Comparison of ENCODE assay signal across 19 cellular contexts in the genomic region with DNA sequence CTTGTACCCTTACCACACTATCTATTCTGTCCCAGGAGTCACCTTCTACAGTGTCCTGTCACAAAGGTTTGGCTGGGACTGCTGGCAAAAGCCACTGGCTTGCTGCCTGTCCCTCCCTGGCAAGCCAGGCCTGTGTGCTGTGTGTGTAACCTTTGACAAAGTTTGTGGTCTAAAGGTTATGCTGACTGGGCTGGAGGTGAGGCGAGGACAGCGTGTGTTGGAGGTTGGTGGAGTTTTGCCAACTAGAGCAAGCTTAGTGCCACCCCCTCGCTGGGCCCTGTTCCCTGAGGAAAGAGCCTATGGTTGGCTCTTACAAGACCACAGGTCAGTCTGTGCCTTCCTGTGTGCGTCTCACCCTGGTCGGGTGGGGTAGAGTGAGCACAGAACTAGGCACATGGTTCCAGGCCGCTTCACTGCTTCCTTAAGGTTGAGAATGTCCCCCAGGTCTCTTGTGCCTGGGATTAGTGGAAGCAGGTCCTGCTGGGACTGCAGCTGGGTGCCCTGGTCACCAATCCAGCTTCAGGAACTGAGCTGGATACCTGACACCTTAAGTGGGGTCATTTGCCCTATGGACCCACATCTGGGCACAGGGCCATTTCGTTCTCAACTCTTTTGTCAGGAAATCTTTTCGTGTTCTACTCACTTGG.
DNase-seq lines count a peak whose midpoint lies in the region; ATAC-seq and TF ChIP-seq lines count a peak whose summit lies in the region.
"Had no signal": no experiment of that assay in that cellular context is flagged by ENCODE, and none has a peak within 500 bp of the region (broad histone marks: within the 10 kb centered on the region; RNA-seq: fewer than 3 reads in every experiment).

No MANE protein-coding gene starts in this region.

- no peak overlapping the region for H3K4ac ChIP-seq in neuronal stem cell (ENCODE audit: low read length)

- H3K4me1 Mint-ChIP-seq in MCF 10A (ENCODE audit: insufficient read depth, unreplicated experiment): peaks cover 11% of the 10 kb centered on the region

- H3K9me3 ChIP-seq in mammary epithelial cell (replicated peaks; ENCODE audit: insufficient read depth, low read length) (no peaks in the 10 kb centered on the region), heart right ventricle (no peaks in the 10 kb centered on the region), neuronal stem cell (replicated peaks in 1 of 2; ENCODE audit: control insufficient read depth in 2 of 2, insufficient read depth in 1 of 2, low read depth in 1 of 2, low read length in 2 of 2) (no peaks in the 10 kb centered on the region), upper lobe of right lung (no peaks in the 10 kb centered on the region), BE2C (no peaks in the 10 kb centered on the region)
- H3K9me3 ChIP-seq: MG63, tibial artery had no signal

- H2BK120ac ChIP-seq in neuronal stem cell (ENCODE audit: low read depth, low read length): no peak overlapping the region

- H3K27me3 ChIP-seq in mammary epithelial cell (ENCODE audit: insufficient read depth, low read length): no peaks in the 10 kb centered on the region
- H3K27me3 ChIP-seq in heart right ventricle: no peaks in the 10 kb centered on the region
- H3K27me3 ChIP-seq in neuronal stem cell (ENCODE audit: control insufficient read depth in 3 of 3, insufficient read depth in 3 of 3, low read depth in 1 of 3, low read length in 3 of 3): no peaks in the 10 kb centered on the region
- no peaks in the 10 kb centered on the region for H3K27me3 ChIP-seq in upper lobe of right lung
- H3K27me3 ChIP-seq in BE2C: no peaks in the 10 kb centered on the region
- H3K27me3 ChIP-seq: MG63 had no signal

- intact Hi-C loops in MCF 10A (cut with micrococcal nuclease) (no loop called here), mammary epithelial cell (cut with micrococcal nuclease) (no loop called here), heart right ventricle (cut with DNase I) (loop anchor here in 5 of 10 donors (5.0 to 10.0 kb wide), 6 partner anchors 82 to 155 kb away; partner anchors contain the start of gene GADD45G (in 2 of the 5)), upper lobe of right lung (cut with DNase I) (no loop called here)

- no peaks in the 10 kb centered on the region for H4K20me1 ChIP-seq in mammary epithelial cell (ENCODE audit: insufficient read depth, low read length)

- H3K79me1 ChIP-seq in neuronal stem cell (ENCODE audit: low read depth, low read length): no peaks in the 10 kb centered on the region

- H3K9me3 Mint-ChIP-seq in MCF 10A (ENCODE audit: unreplicated experiment): no peaks in the 10 kb centered on the region
- H3K9me3 Mint-ChIP-seq: activated CD4-positive, alpha-beta T cell treated with anti-CD3 and anti-CD28 coated beads, Interleukin-2, amount 10 ng/mL, durations not matched to agents 7 days and 5 days; CD4-positive, CD25-positive, alpha-beta regulatory T cell had no signal

- no peak overlapping the region for H3K27ac Mint-ChIP-seq in MCF 10A (ENCODE audit: low read depth, unreplicated experiment)
- H3K27ac Mint-ChIP-seq: activated CD4-positive, alpha-beta T cell treated with anti-CD3 and anti-CD28 coated beads, Interleukin-2, amount 10 ng/mL, durations not matched to agents 7 days and 5 days had no signal

- H3K36me3 ChIP-seq in mammary epithelial cell (ENCODE audit: insufficient read depth, low read length) (no peaks in the 10 kb centered on the region), heart right ventricle (no peaks in the 10 kb centered on the region), neuronal stem cell (replicated peaks in 1 of 2; ENCODE audit: control insufficient read depth in 2 of 2, insufficient read depth in 2 of 2, low read length in 2 of 2) (no peaks in the 10 kb centered on the region), upper lobe of right lung (no peaks in the 10 kb centered on the region), BE2C (no peaks in the 10 kb centered on the region)
- H3K36me3 ChIP-seq: MG63, tibial artery had no signal

- H3K27me3 Mint-ChIP-seq in MCF 10A (ENCODE audit: insufficient read depth, unreplicated experiment): no peaks in the 10 kb centered on the region
- H3K27me3 Mint-ChIP-seq: CD4-positive, CD25-positive, alpha-beta regulatory T cell had no signal

- no peak overlapping the region for H4K91ac ChIP-seq in neuronal stem cell (ENCODE audit: low read depth, low read length, poor library complexity)

- no peak for TF ChIP-seq CTCF in MCF 10A (IDR thresholded peaks at IDR 0.05; ENCODE audit: unreplicated experiment)
- TF ChIP-seq CTCF in mammary epithelial cell (conservative IDR thresholded peaks at IDR 0.05 in 1 of 2, IDR thresholded peaks at IDR 0.05 in 1 of 2; ENCODE audit: extremely low read depth in 1 of 2, insufficient read depth in 1 of 2, low read depth in 1 of 2, low read length in 2 of 2): no peak
- TF ChIP-seq CTCF in heart right ventricle (IDR thresholded peaks at IDR 0.05): no peak
- TF ChIP-seq CTCF in upper lobe of right lung (IDR thresholded peaks at IDR 0.05): no peak
- no peak for TF ChIP-seq CTCF in BE2C (IDR thresholded peaks at IDR 0.05; ENCODE audit: low read depth, low read length)

- peak overlapping the region; percentile 40 for H2BK5ac ChIP-seq in neuronal stem cell (ENCODE audit: low read length)

- CTCF ChIA-PET in MCF 10A (lab: Yijun Ruan, JAX): interaction anchor here (0.7 to 0.9 kb wide), 3 partner anchors 13 to 213 kb away, joined by 3 read pairs; no protein-coding TSS in a partner anchor
- CTCF ChIA-PET in mammary epithelial cell (lab: Charles Lee; ENCODE audit: low non-redundant PET): no interaction called here

- in situ Hi-C loops in mammary epithelial cell (cut with MboI; ENCODE audit: low sequenced_read_pairs in 2 of 2): no loop called here

- POLR2A ChIA-PET in MCF 10A (lab: Yijun Ruan, JAX): interaction anchor here (0.8 kb wide), 1 partner anchor 34 kb away, joined by 3 read pairs; no protein-coding TSS in a partner anchor

- H3K4me2 ChIP-seq in mammary epithelial cell (ENCODE audit: insufficient read depth, low read depth, low read length) (no peak overlapping the region), neuronal stem cell (ENCODE audit: insufficient read depth, low read length, poor library complexity, severe bottlenecking) (no peak overlapping the region)

- H3K4me1 ChIP-seq in mammary epithelial cell (ENCODE audit: insufficient read depth, low read length): no peaks in the 10 kb centered on the region
- H3K4me1 ChIP-seq in heart right ventricle: peaks cover 0 to 21% (median 8%) of the 10 kb centered on the region in 9 donors
- no peaks in the 10 kb centered on the region for H3K4me1 ChIP-seq in neuronal stem cell (ENCODE audit: control insufficient read depth in 2 of 2, insufficient read depth in 1 of 2, low read depth in 1 of 2, low read length in 2 of 2)
- no peaks in the 10 kb centered on the region for H3K4me1 ChIP-seq in upper lobe of right lung
- peaks cover 26% of the 10 kb centered on the region for H3K4me1 ChIP-seq in BE2C

- peak overlapping the region; percentile 55 for H3K18ac ChIP-seq in neuronal stem cell (ENCODE audit: low read length)

- peak; percentile 25 for DNase-seq in MCF 10A (ENCODE audit: unreplicated experiment)
- no peak for DNase-seq in mammary epithelial cell
- peak; percentile 64 to 65 for DNase-seq in heart right ventricle
- no peak for DNase-seq in neuronal stem cell (ENCODE audit: low spot score)
- DNase-seq in upper lobe of right lung: no peak
- no peak for DNase-seq in kidney glomerular epithelial cell (lab: John Stamatoyannopoulos, UW)
- DNase-seq in BE2C: no peak
- DNase-seq: activated CD4-positive, alpha-beta T cell treated with anti-CD3 and anti-CD28 coated beads, Interleukin-2, amount 10 ng/mL, durations not matched to agents 7 days and 5 days; activated naive CD4-positive, alpha-beta T cell treated with Interleukin-2 at 50 U/mL for 16 hours; CD4-positive, CD25-positive, alpha-beta regulatory T cell; hypothalamus; MG63; NCI-H1436 treated with DMSO at 0.1 percent for 48 hours; NCI-H2227 treated with DMSO at 0.1 percent for 48 hours; occipital lobe; stimulated activated CD8-positive, alpha-beta memory T cell treated with anti-CD3 and anti-CD28 coated beads, Interleukin-4, amount 100 ng/mL, for 48 hours; tibial artery had no signal

- no peak overlapping the region for H3K27ac ChIP-seq in mammary epithelial cell (ENCODE audit: insufficient read depth, low read depth, low read length)
- H3K27ac ChIP-seq in heart right ventricle: no peak overlapping the region
- no peak overlapping the region for H3K27ac ChIP-seq in neuronal stem cell (replicated peaks; ENCODE audit: low read length)
- no peak overlapping the region for H3K27ac ChIP-seq in upper lobe of right lung
- H3K27ac ChIP-seq: skin epidermis, tibial artery had no signal

- peak; percentile 87 to 97 (median 94) for ATAC-seq in heart right ventricle
- peak; percentile 45 for ATAC-seq in upper lobe of right lung
- no peak for ATAC-seq in HG03097 (IDR thresholded peaks at IDR 0.05; ENCODE audit: low FRiP score, unreplicated experiment)

- dilution Hi-C loops in mammary epithelial cell (cut with HindIII; ENCODE audit: low sequenced_read_pairs): loop anchor here (5.0 kb wide), 1 partner anchor 55 kb away; no protein-coding TSS in a partner anchor

- 3% methylated on average over 3 of the region's 8 CpGs for WGBS in mammary epithelial cell (ENCODE audit: low coverage, missing lambda C conversion rate)
- 66 to 67% methylated on average over 8 of the region's 8 CpGs for WGBS in heart right ventricle, 2 donors
- no CpG with 5 or more reads among the region's 8 CpGs for WGBS in neuronal stem cell (ENCODE audit: extremely low coverage in 2 of 2, insufficient read length in 2 of 2, insufficient replicate concordance in 1 of 2), 2 donors

- H3K4me3 ChIP-seq in mammary epithelial cell (replicated peaks in 1 of 3; ENCODE audit: insufficient read depth in 1 of 3, low read depth in 2 of 3, low read length in 3 of 3): no peak overlapping the region
- no peak overlapping the region for H3K4me3 ChIP-seq in heart right ventricle
- no peak overlapping the region for H3K4me3 ChIP-seq in neuronal stem cell (ENCODE audit: low read length in 2 of 2)
- no peak overlapping the region for H3K4me3 ChIP-seq in upper lobe of right lung
- H3K4me3 ChIP-seq in BE2C (ENCODE audit: low read depth, low read length): no peak overlapping the region
- H3K4me3 ChIP-seq: MG63, skin epidermis, tibial artery had no signal

- no peak overlapping the region for H4K8ac ChIP-seq in neuronal stem cell (ENCODE audit: low read depth, low read length)

- no peak overlapping the region for H3K4me3 Mint-ChIP-seq in MCF 10A (ENCODE audit: unreplicated experiment)
- H3K4me3 Mint-ChIP-seq: activated CD4-positive, alpha-beta T cell treated with anti-CD3 and anti-CD28 coated beads, Interleukin-2, amount 10 ng/mL, durations not matched to agents 7 days and 5 days; CD4-positive, CD25-positive, alpha-beta regulatory T cell had no signal

- H2BK12ac ChIP-seq in neuronal stem cell (ENCODE audit: low read length): no peak overlapping the region

- H3K14ac ChIP-seq in neuronal stem cell (ENCODE audit: low read length): peak overlapping the region; percentile 42

- no peaks in the 10 kb centered on the region for H3K79me2 ChIP-seq in mammary epithelial cell (ENCODE audit: insufficient read depth, low read length)

- no peak overlapping the region for H2AFZ ChIP-seq in mammary epithelial cell (ENCODE audit: low read depth, low read length)
- no peak overlapping the region for H2AFZ ChIP-seq in neuronal stem cell (ENCODE audit: low read length)

- H2BK15ac ChIP-seq in neuronal stem cell (ENCODE audit: low read length): no peak overlapping the region

- BruUV-seq in MCF 10A (replicated peaks; lab: Mats Ljungman, UMichigan) (no TSS peak), mammary epithelial cell (replicated peaks; lab: Mats Ljungman, UMichigan) (no TSS peak)

- H3K9ac ChIP-seq in mammary epithelial cell (ENCODE audit: insufficient read depth, low read length): no peak overlapping the region
- H3K9ac ChIP-seq in neuronal stem cell (ENCODE audit: low read depth, low read length, poor library complexity): no peak overlapping the region

- no peaks in the 10 kb centered on the region for H3K36me3 Mint-ChIP-seq in MCF 10A (ENCODE audit: insufficient read depth, unreplicated experiment)
- H3K36me3 Mint-ChIP-seq: CD4-positive, CD25-positive, alpha-beta regulatory T cell had no signal

- peak overlapping the region; percentile 26 for H3K23ac ChIP-seq in neuronal stem cell (ENCODE audit: low read depth, low read length, poor library complexity)

- no peak overlapping the region for H2AK5ac ChIP-seq in neuronal stem cell (ENCODE audit: low read depth, low read length)

Comparison
In these comparisons a context has a peak if more than half of its experiments do, and no peak if none do; other contexts are left out.
1. DNase-seq: peak in MCF 10A (single experiment) and heart right ventricle (2 of 2); none in mammary epithelial cell (single experiment), neuronal stem cell (single experiment), upper lobe of right lung (single experiment), kidney glomerular epithelial cell (single experiment) and BE2C (single experiment).